9 cellular contexts compared by ENCODE assay signal in genomic region chr6:146542881-146543210, GRCh38. TPM values are rescaled to one million over a fixed set of nuclear protein-coding genes. Genes with fewer than 3 reads are reported as not detected.
DNase-seq lines count a peak whose midpoint lies in the region; ATAC-seq, FAIRE-seq and TF ChIP-seq lines count a peak whose summit lies in the region.
"Had no signal": no experiment of that assay in that cellular context is flagged by ENCODE, and none has a peak within 500 bp of the region (broad histone marks: within the 10 kb centered on the region; RNA-seq: fewer than 3 reads in every experiment).

No MANE protein-coding gene starts in this region.

- peaks cover 11% of the 10 kb centered on the region for H3K4me1 Mint-ChIP-seq in T-helper 1 cell treated with Interleukin-12 subunit alpha and Interleukin-12 subunit beta and Interleukin-4 antibody, amounts not matched to agents 30 μg/mL and 1 μg/mL, for 36 hours (ENCODE audit: low read depth)

- H3K27me3 ChIP-seq in bronchial epithelial cell (ENCODE audit: control insufficient read depth, insufficient read depth, low read length) (no peaks in the 10 kb centered on the region), suprapubic skin (no peaks in the 10 kb centered on the region)

- H3K27ac Mint-ChIP-seq in T-helper 1 cell treated with Interleukin-12 subunit alpha and Interleukin-12 subunit beta and Interleukin-4 antibody, amounts not matched to agents 30 μg/mL and 1 μg/mL, for 36 hours = no peak overlapping the region

- no peak for ATAC-seq in HG02884 (IDR thresholded peaks at IDR 0.05; ENCODE audit: unreplicated experiment)

- no peak for TF ChIP-seq EP300 in suprapubic skin (IDR thresholded peaks at IDR 0.05)

- no peaks in the 10 kb centered on the region for H3K9me3 ChIP-seq in suprapubic skin

- peaks cover 43% of the 10 kb centered on the region for H3K27me3 Mint-ChIP-seq in T-helper 1 cell treated with Interleukin-12 subunit alpha and Interleukin-12 subunit beta and Interleukin-4 antibody, amounts not matched to agents 30 μg/mL and 1 μg/mL, for 36 hours (ENCODE audit: low read depth)

- intact Hi-C loops in lower leg skin (cut with DNase I; ENCODE audit: low total_unique reads) = no loop called here

- no peak for TF ChIP-seq CTCF in bronchial epithelial cell (IDR thresholded peaks at IDR 0.05; ENCODE audit: insufficient read depth, low read length, severe bottlenecking)
- no peak for TF ChIP-seq CTCF in lower leg skin (IDR thresholded peaks at IDR 0.05)
- TF ChIP-seq CTCF in suprapubic skin (IDR thresholded peaks at IDR 0.05) = no peak

- peak overlapping the region; percentile 58 for H3K4me3 Mint-ChIP-seq in T-helper 1 cell treated with Interleukin-12 subunit alpha and Interleukin-12 subunit beta and Interleukin-4 antibody, amounts not matched to agents 30 μg/mL and 1 μg/mL, for 36 hours

- H3K4me3 ChIP-seq in bronchial epithelial cell (ENCODE audit: low read depth, low read length) = peak overlapping the region; percentile 45
- H3K4me3 ChIP-seq in lower leg skin (ENCODE audit: low read depth, poor library complexity, severe bottlenecking) = peak overlapping the region; percentile 51
- peak overlapping the region; percentile 76 for H3K4me3 ChIP-seq in suprapubic skin

- no peak for DNase-seq in T-helper 1 cell
- DNase-seq in bronchial epithelial cell (ENCODE audit: low read depth) = no peak
- DNase-seq in lower leg skin (ENCODE audit: low spot score in 2 of 2) = no peak
- no peak for DNase-seq in suprapubic skin (ENCODE audit: low spot score in 2 of 2)
- DNase-seq in hippocampal formation (lab: John Stamatoyannopoulos, UW) = no peak
- DNase-seq in DMS53 (lab: John Stamatoyannopoulos, UW) = no peak

- no peaks in the 10 kb centered on the region for H3K9me3 Mint-ChIP-seq in T-helper 1 cell treated with Interleukin-12 subunit alpha and Interleukin-12 subunit beta and Interleukin-4 antibody, amounts not matched to agents 30 μg/mL and 1 μg/mL, for 36 hours

- H3K36me3 ChIP-seq in bronchial epithelial cell (ENCODE audit: control insufficient read depth, insufficient read depth, low read length) (no peaks in the 10 kb centered on the region), suprapubic skin (no peaks in the 10 kb centered on the region)

- TF ChIP-seq POLR2A in lower leg skin (IDR thresholded peaks at IDR 0.05) = no peak
- no peak for TF ChIP-seq POLR2A in suprapubic skin (IDR thresholded peaks at IDR 0.05)

- H3K36me3 Mint-ChIP-seq in T-helper 1 cell treated with Interleukin-12 subunit alpha and Interleukin-12 subunit beta and Interleukin-4 antibody, amounts not matched to agents 30 μg/mL and 1 μg/mL, for 36 hours (ENCODE audit: low read depth) = no peaks in the 10 kb centered on the region

- H3K4me1 ChIP-seq in suprapubic skin = peaks cover 40% of the 10 kb centered on the region

- peak overlapping the region; percentile 98 for H3K27ac ChIP-seq in suprapubic skin
- H3K27ac ChIP-seq: KMS-11 had no signal

- WGBS in lower leg skin, 2 donors = 66 to 71% methylated on average over 9 of the region's 9 CpGs
- WGBS in suprapubic skin = 61% methylated on average over 9 of the region's 9 CpGs

- no peak for FAIRE-seq in bronchial epithelial cell (lab: Jason Lieb, UNC)

RNA-seq across cellular contexts. Expression of gene RAB32, which starts 0.8 kb away (rescaled TPM):
- total RNA-seq in bronchial epithelial cell (125 and 230 TPM in 2 replicates), lower leg skin (10 to 100 TPM; 12.3 to 17.7 (median 16.8) TPM), suprapubic skin (10 to 100 TPM in 2 of 4 donors, 1 to 10 TPM in 2; 5.9 to 20.3 (median 13.4) TPM)

RNA-seq across cellular contexts. Expression of gene ADGB, which starts 55.9 kb away (rescaled TPM):
- total RNA-seq in bronchial epithelial cell = not detected in 2 replicates
- 1 to 10 TPM in 2 of 4 donors, under 1 TPM in 1, not detected in 1; 0.06 to 1.9 (median 1.8) TPM for total RNA-seq in lower leg skin
- 1 to 10 TPM in 1 of 4 donors, under 1 TPM in 2, not detected in 1; 0.26 to 3.6 (median 0.29) TPM for total RNA-seq in suprapubic skin
